Comparison of ENCODE assay signal across 23 cellular contexts in the genomic region with DNA sequence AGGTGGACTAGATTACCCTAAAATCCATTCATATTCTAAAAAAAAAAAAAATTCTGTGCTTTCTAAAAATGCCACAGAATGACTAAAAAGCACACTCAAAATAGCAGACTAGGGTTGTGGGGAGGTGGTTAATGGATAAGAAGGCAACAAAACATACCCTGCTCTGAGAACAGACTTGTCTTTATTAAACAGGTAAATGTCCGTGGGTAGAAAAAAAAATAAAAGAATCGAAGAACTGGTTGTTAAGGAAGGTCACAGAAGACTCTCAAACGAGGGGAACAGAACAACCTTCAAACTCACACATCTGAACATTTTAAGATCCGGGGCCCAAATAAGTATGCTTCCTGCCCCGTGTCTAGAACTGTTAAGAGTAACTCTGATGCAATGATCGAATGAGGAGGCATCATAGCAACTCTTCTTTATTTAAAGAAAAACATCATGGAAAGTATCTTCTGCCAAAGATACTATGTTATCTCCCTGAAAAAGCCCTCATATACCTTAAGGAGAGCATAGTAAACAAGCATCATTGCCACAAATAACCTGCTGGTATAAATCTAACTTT.
"Had no signal": no experiment of that assay in that cellular context is flagged by ENCODE, and none has a peak within 500 bp of the region (broad histone marks: within the 10 kb centered on the region; RNA-seq: fewer than 3 reads in every experiment).

No MANE protein-coding gene starts in this region.

- H3K79me2 ChIP-seq: parathyroid adenoma had no signal

- FAIRE-seq: colon, endothelial cell of umbilical vein, keratinocyte had no signal

- H3K9ac ChIP-seq: parathyroid adenoma had no signal

- ATAC-seq: foreskin keratinocyte; left ventricle myocardium superior; lower lobe of right lung; natural killer cell; sciatic nerve; stimulated activated effector memory CD8-positive, alpha-beta T cell treated with anti-CD3 and anti-CD28 coated beads, Interleukin-12 subunit alpha, Interleukin-12 subunit beta, amount 100 ng/mL, for 72 hours had no signal

- H3K27ac ChIP-seq: dorsolateral prefrontal cortex, esophagus muscularis mucosa, foreskin keratinocyte, lower lobe of right lung, neutrophil, parathyroid adenoma, right atrium auricular region, stomach, thyroid gland, vagina had no signal

- H3K9me3 ChIP-seq: esophagus muscularis mucosa, lower lobe of right lung, neutrophil, right atrium auricular region, stomach, thyroid gland, vagina had no signal

- H2AFZ ChIP-seq: parathyroid adenoma had no signal

- H3K27me3 ChIP-seq: dorsolateral prefrontal cortex, esophagus muscularis mucosa, foreskin keratinocyte, neutrophil, right atrium auricular region, stomach, thyroid gland, vagina had no signal

- H3K4me1 ChIP-seq: esophagus muscularis mucosa, foreskin keratinocyte, lower lobe of right lung, parathyroid adenoma, right atrium auricular region, stomach, thyroid gland, vagina had no signal

- DNase-seq: dorsolateral prefrontal cortex; effector CD4-positive, alpha-beta T cell; foreskin keratinocyte; hypothalamus; left ventricle myocardium superior; lower lobe of right lung; natural killer cell; stimulated activated CD4-positive, alpha-beta T cell treated with anti-CD3 and anti-CD28 coated beads, Interleukin-2, amount 100 ng/mL, for 24 hours; stimulated activated CD4-positive, alpha-beta T cell treated with anti-CD3 and anti-CD28 coated beads, Interleukin-4, amount 100 ng/mL, for 24 hours; stimulated activated naive CD4-positive, alpha-beta T cell treated with Interleukin-2 at 50 U/mL for 16 hours; stomach; thyroid gland; trophoblast cell had no signal

- H3K4me3 ChIP-seq: dorsolateral prefrontal cortex, esophagus muscularis mucosa, lower lobe of right lung, right atrium auricular region, stomach, thyroid gland, vagina had no signal

- H3K36me3 ChIP-seq: right atrium auricular region, thyroid gland, vagina had no signal
